22 cellular contexts compared by ENCODE assay signal in the genomic region with DNA sequence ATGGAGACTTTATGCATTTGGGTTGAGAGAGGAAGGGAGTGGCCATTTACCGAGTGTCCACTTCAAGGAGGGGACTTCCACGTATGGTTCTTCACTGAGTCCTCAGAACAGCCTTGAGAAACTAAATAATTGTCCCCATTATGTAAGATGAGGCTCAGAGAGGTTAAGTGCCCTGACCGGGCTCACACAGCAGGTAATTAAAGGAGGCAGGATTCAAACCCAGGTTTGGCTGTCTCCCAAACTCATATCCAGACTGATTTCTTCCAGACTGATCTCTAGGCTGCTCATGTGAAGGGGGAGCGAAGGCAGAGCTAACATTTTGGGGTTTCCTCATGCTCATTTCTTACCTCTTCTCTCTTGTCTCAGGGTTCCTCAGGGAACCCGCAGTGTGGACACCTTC.
DNase-seq lines count a peak whose midpoint lies in the region; ATAC-seq, FAIRE-seq and TF ChIP-seq lines count a peak whose summit lies in the region.
"Had no signal": no experiment of that assay in that cellular context is flagged by ENCODE, and none has a peak within 500 bp of the region (broad histone marks: within the 10 kb centered on the region; RNA-seq: fewer than 3 reads in every experiment).

No MANE protein-coding gene starts in this region.

- H3K79me2 ChIP-seq in K562 (ENCODE audit: control insufficient read depth, insufficient read depth, low read length) (no peaks in the 10 kb centered on the region), neural progenitor cell (ENCODE audit: low read depth) (no peaks in the 10 kb centered on the region)

- POLR2A ChIA-PET in K562 (lab: Yijun Ruan, JAX): no interaction called here

- H3K9ac ChIP-seq in K562 (ENCODE audit: insufficient read depth in 1 of 2, low read depth in 2 of 2, low read length in 2 of 2): no peak overlapping the region
- H3K9ac ChIP-seq in neural progenitor cell: no peak overlapping the region
- H3K9ac ChIP-seq: BLaER1 had no signal

- H3K4me1 Mint-ChIP-seq in endothelial cell (ENCODE audit: unreplicated experiment) (peaks cover 22% of the 10 kb centered on the region), neural progenitor cell (peaks cover 16% of the 10 kb centered on the region)
- H3K4me1 Mint-ChIP-seq in activated T-helper 2 cell treated with anti-CD3 and anti-CD28 coated beads, Interferon-gamma antibody, Interleukin-2, Interleukin-4, amounts not matched to agents 10 μg/mL and 5 μg/mL and 100 μg/mL, durations not matched to agents 14 hours and 24 hours and 36 hours (ENCODE audit: low read depth): peaks cover 2% of the 10 kb centered on the region
- H3K4me1 Mint-ChIP-seq: CD4-positive, alpha-beta memory T cell; CD4-positive, CD25-positive, alpha-beta regulatory T cell; CD8-positive, alpha-beta memory T cell had no signal

- under 1% methylated on average over 5 of the region's 5 CpGs for WGBS in K562 (ENCODE audit: insufficient coverage, low coverage, missing lambda C conversion rate)

- H3K9me1 ChIP-seq in K562 (ENCODE audit: control insufficient read depth, insufficient read depth, low read length): no peaks in the 10 kb centered on the region

- no peaks in the 10 kb centered on the region for H3K9me3 ChIP-seq in K562 (replicated peaks; ENCODE audit: control insufficient read depth, insufficient read depth, low read depth, low read length)
- no peaks in the 10 kb centered on the region for H3K9me3 ChIP-seq in neural progenitor cell (ENCODE audit: low read depth)
- H3K9me3 ChIP-seq: BE2C, BLaER1 had no signal

- peaks cover 0 to 5% of the 10 kb centered on the region in 2 experiments; a peak in 3 of 5 replicates for H3K4me1 ChIP-seq in K562 (replicated peaks in 1 of 2; ENCODE audit: control insufficient read depth in 2 of 2, insufficient read depth in 2 of 2, low read length in 2 of 2)
- peaks cover 12% of the 10 kb centered on the region for H3K4me1 ChIP-seq in neural progenitor cell

- H3K4me3 Mint-ChIP-seq in endothelial cell (ENCODE audit: unreplicated experiment): no peak overlapping the region
- no peak overlapping the region for H3K4me3 Mint-ChIP-seq in neural progenitor cell
- no peak overlapping the region for H3K4me3 Mint-ChIP-seq in activated T-helper 2 cell treated with anti-CD3 and anti-CD28 coated beads, Interferon-gamma antibody, Interleukin-2, Interleukin-4, amounts not matched to agents 10 μg/mL and 5 μg/mL and 100 μg/mL, durations not matched to agents 14 hours and 24 hours and 36 hours (ENCODE audit: low read depth)
- H3K4me3 Mint-ChIP-seq: CD4-positive, alpha-beta memory T cell; CD4-positive, CD25-positive, alpha-beta regulatory T cell; CD8-positive, alpha-beta memory T cell had no signal

- no peak for TF ChIP-seq EP300 in K562 (IDR thresholded peaks at IDR 0.05; ENCODE audit: low read length)

- CTCF ChIA-PET in K562 (lab: Yijun Ruan, JAX; ENCODE audit: low intra/inter-chr PET ratio): no interaction called here

- H3K27me3 ChIP-seq in K562 (ENCODE audit: control insufficient read depth in 2 of 2, insufficient read depth in 2 of 2, low read length in 2 of 2): peaks cover 46 to 82% of the 10 kb centered on the region in 2 experiments; a peak in 4 of 5 replicates
- no peaks in the 10 kb centered on the region for H3K27me3 ChIP-seq in neural progenitor cell
- H3K27me3 ChIP-seq: BLaER1 had no signal

- H3K4me2 ChIP-seq in K562 (ENCODE audit: insufficient read depth, low read length): no peak overlapping the region
- no peak overlapping the region for H3K4me2 ChIP-seq in neural progenitor cell
- H3K4me2 ChIP-seq: BLaER1 had no signal

- in situ Hi-C loops in K562 (cut with MboI): no loop called here

- DNase-seq in K562 (ENCODE audit: extremely low read depth in 1 of 4, low spot score in 3 of 4) (no peak), endothelial cell (ENCODE audit: low spot score) (no peak), neural progenitor cell (ENCODE audit: low spot score) (no peak), NCI-H2081 treated with DMSO at 0.1 percent for 48 hours (lab: John Stamatoyannopoulos, UW) (no peak), HT-29 (ENCODE audit: low spot score) (no peak)
- no peak for DNase-seq in activated T-helper 2 cell treated with anti-CD3 and anti-CD28 coated beads, Interferon-gamma antibody, Interleukin-2, Interleukin-4, amounts not matched to agents 10 μg/mL and 5 μg/mL and 100 μg/mL, durations not matched to agents 14 hours and 24 hours and 36 hours (ENCODE audit: low spot score)
- DNase-seq: 8988T; ACHN; BE2C; C1 segment of cervical spinal cord; CD4-positive, alpha-beta memory T cell; CD4-positive, CD25-positive, alpha-beta regulatory T cell; CD8-positive, alpha-beta memory T cell; COR-L47; DMS79 treated with DMSO at 0.1 percent for 48 hours; GF-D8 had no signal

- intact Hi-C loops in K562 (cut with micrococcal nuclease): no loop called here
- intact Hi-C loops in activated T-helper 2 cell treated with anti-CD3 and anti-CD28 coated beads, Interferon-gamma antibody, Interleukin-2, Interleukin-4, amounts not matched to agents 10 μg/mL and 5 μg/mL and 100 μg/mL, durations not matched to agents 14 hours and 24 hours and 36 hours (cut with micrococcal nuclease): no loop called here

- H3K27ac ChIP-seq in K562 (ENCODE audit: extremely low read depth, low read depth, low read length): no peak overlapping the region
- H3K27ac ChIP-seq in neural progenitor cell: no peak overlapping the region
- H3K27ac ChIP-seq: BLaER1 had no signal

- H2AFZ ChIP-seq in K562 (ENCODE audit: low read depth, low read length): no peak overlapping the region
- H2AFZ ChIP-seq in neural progenitor cell (replicated peaks): no peak overlapping the region

- no peak for TF ChIP-seq POLR2A in K562 (conservative IDR thresholded peaks at IDR 0.05)

- H3K36me3 ChIP-seq in K562 (ENCODE audit: control insufficient read depth, insufficient read depth, low read length): no peaks in the 10 kb centered on the region
- no peaks in the 10 kb centered on the region for H3K36me3 ChIP-seq in neural progenitor cell
- H3K36me3 ChIP-seq: BE2C, BLaER1 had no signal

- H3K27me3 Mint-ChIP-seq in endothelial cell (ENCODE audit: unreplicated experiment) (peaks cover 3% of the 10 kb centered on the region), neural progenitor cell (ENCODE audit: insufficient read depth, low read depth) (peaks cover 13% of the 10 kb centered on the region)
- H3K27me3 Mint-ChIP-seq in activated T-helper 2 cell treated with anti-CD3 and anti-CD28 coated beads, Interferon-gamma antibody, Interleukin-2, Interleukin-4, amounts not matched to agents 10 μg/mL and 5 μg/mL and 100 μg/mL, durations not matched to agents 14 hours and 24 hours and 36 hours (ENCODE audit: low read depth): peaks cover 2% of the 10 kb centered on the region

- H3K9me3 Mint-ChIP-seq in endothelial cell (ENCODE audit: unreplicated experiment) (no peaks in the 10 kb centered on the region), neural progenitor cell (no peaks in the 10 kb centered on the region)
- H3K9me3 Mint-ChIP-seq in activated T-helper 2 cell treated with anti-CD3 and anti-CD28 coated beads, Interferon-gamma antibody, Interleukin-2, Interleukin-4, amounts not matched to agents 10 μg/mL and 5 μg/mL and 100 μg/mL, durations not matched to agents 14 hours and 24 hours and 36 hours: no peaks in the 10 kb centered on the region
- H3K9me3 Mint-ChIP-seq: CD4-positive, alpha-beta memory T cell; CD4-positive, CD25-positive, alpha-beta regulatory T cell; CD8-positive, alpha-beta memory T cell had no signal

- FAIRE-seq in K562 (lab: Jason Lieb, UNC): no peak
- FAIRE-seq: A204.1, G401.6, GM12891, GM19239 had no signal

- H3K27ac Mint-ChIP-seq in endothelial cell (ENCODE audit: unreplicated experiment): peak overlapping the region; percentile 6
- peak overlapping the region; percentile 86 for H3K27ac Mint-ChIP-seq in neural progenitor cell
- H3K27ac Mint-ChIP-seq in activated T-helper 2 cell treated with anti-CD3 and anti-CD28 coated beads, Interferon-gamma antibody, Interleukin-2, Interleukin-4, amounts not matched to agents 10 μg/mL and 5 μg/mL and 100 μg/mL, durations not matched to agents 14 hours and 24 hours and 36 hours: no peak overlapping the region
- H3K27ac Mint-ChIP-seq: CD4-positive, alpha-beta memory T cell; CD4-positive, CD25-positive, alpha-beta regulatory T cell; CD8-positive, alpha-beta memory T cell had no signal

- H4K20me1 ChIP-seq in K562 (replicated peaks; ENCODE audit: control insufficient read depth, insufficient read depth, low read length) (peaks cover 9% of the 10 kb centered on the region), neural progenitor cell (ENCODE audit: low read depth) (no peaks in the 10 kb centered on the region)
- H4K20me1 ChIP-seq: BLaER1 had no signal

- H3K36me3 Mint-ChIP-seq in endothelial cell (ENCODE audit: low read depth, unreplicated experiment) (no peaks in the 10 kb centered on the region), neural progenitor cell (no peaks in the 10 kb centered on the region)
- no peaks in the 10 kb centered on the region for H3K36me3 Mint-ChIP-seq in activated T-helper 2 cell treated with anti-CD3 and anti-CD28 coated beads, Interferon-gamma antibody, Interleukin-2, Interleukin-4, amounts not matched to agents 10 μg/mL and 5 μg/mL and 100 μg/mL, durations not matched to agents 14 hours and 24 hours and 36 hours (ENCODE audit: low read depth)
- H3K36me3 Mint-ChIP-seq: CD14-positive monocyte; CD4-positive, alpha-beta memory T cell; CD4-positive, CD25-positive, alpha-beta regulatory T cell; CD8-positive, alpha-beta memory T cell had no signal

- ATAC-seq in K562: no peak

- no TSS peak for BruUV-seq in K562 (replicated peaks; lab: Mats Ljungman, UMichigan)

- TF ChIP-seq CTCF in K562 (IDR thresholded peaks at IDR 0.05 in 2 of 3, conservative IDR thresholded peaks at IDR 0.05 in 1 of 3; ENCODE audit: insufficient read depth in 2 of 3, low read depth in 1 of 3, low read length in 3 of 3) (no peak), endothelial cell (IDR thresholded peaks at IDR 0.05; ENCODE audit: unreplicated experiment) (no peak), neural progenitor cell (IDR thresholded peaks at IDR 0.05) (no peak)

- TF ChIP-seq RAD21 in K562 (CRISPR knock-in tag; conservative IDR thresholded peaks at IDR 0.05 in 1 of 2, IDR thresholded peaks at IDR 0.05 in 1 of 2): no peak

- H3K4me3 ChIP-seq in K562 (no peak overlapping the region), neural progenitor cell (no peak overlapping the region)
- H3K4me3 ChIP-seq: BLaER1 had no signal

- H3F3A ChIP-seq in neural progenitor cell (ENCODE audit: low read depth): no peaks in the 10 kb centered on the region

TF ChIP-seq in K562, 482 proteins besides CTCF, POLR2A, EP300 and RAD21:
- TF ChIP-seq ZFP36 (IDR thresholded peaks at IDR 0.05; ENCODE audit: low read depth, low read length, partially characterized antibody): peak; percentile 63
- TF ChIP-seq RBM25 (IDR thresholded peaks at IDR 0.05; ENCODE audit: low read depth, low read length, severe bottlenecking): peak; percentile 67
- TF ChIP-seq ETV6 (IDR thresholded peaks at IDR 0.05; ENCODE audit: borderline replicate concordance in 1 of 2, low read depth in 2 of 2, low read length in 1 of 2): no peak
- no peak for TF ChIP-seq ETV6 (CRISPR knock-in tag; IDR thresholded peaks at IDR 0.05; ENCODE audit: borderline replicate concordance)
- no peak for TF ChIP-seq HNRNPK (IDR thresholded peaks at IDR 0.05; ENCODE audit: low read depth, low read length, poor library complexity, severe bottlenecking)
- TF ChIP-seq FOXA1 (IDR thresholded peaks at IDR 0.05; ENCODE audit: borderline replicate concordance): no peak
- TF ChIP-seq POLR2H (tag; IDR thresholded peaks at IDR 0.05; ENCODE audit: low read depth): no peak
